39 cellular contexts compared by ENCODE assay signal in the genomic region with DNA sequence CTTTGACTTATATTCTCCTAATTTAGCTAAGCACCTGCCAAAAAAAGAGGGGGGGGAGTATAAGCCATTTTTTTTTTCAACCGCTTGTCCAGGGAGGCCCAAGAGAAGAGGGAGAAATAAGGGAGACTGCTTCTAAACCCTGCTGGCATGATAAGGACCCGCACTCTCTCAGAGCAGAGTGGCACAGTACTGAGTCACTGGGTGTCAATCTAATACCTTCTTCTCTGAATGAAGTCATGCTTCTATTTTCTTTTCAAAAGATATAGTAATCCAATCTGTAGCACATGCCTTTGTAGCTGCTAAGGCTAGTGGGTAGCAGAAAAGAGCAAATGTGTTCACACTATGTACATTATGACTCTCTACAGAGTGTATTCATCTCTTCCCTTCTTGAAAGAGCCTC. TPM values are rescaled to one million over a fixed set of nuclear protein-coding genes. Genes with fewer than 3 reads are reported as not detected.
"Had no signal": no experiment of that assay in that cellular context is flagged by ENCODE, and none has a peak within 500 bp of the region (broad histone marks: within the 10 kb centered on the region; RNA-seq: fewer than 3 reads in every experiment).

No MANE protein-coding gene starts in this region.

- ATAC-seq: activated CD8-positive, alpha-beta T cell treated with anti-CD3 and anti-CD28 coated beads for 36 hours; activated naive CD8-positive, alpha-beta T cell treated with anti-CD3 and anti-CD28 coated beads, Interleukin-2, amount 50 U/mL, for 24 hours; activated T-cell treated with anti-CD3 and anti-CD28 coated beads, Interleukin-2, amount 50 U/mL, for 4 hours; body of pancreas had no signal

- H3K36me3 ChIP-seq: brain microvascular endothelial cell, breast epithelium had no signal

- H3K4me1 ChIP-seq: body of pancreas, breast epithelium had no signal

- H3K4me3 Mint-ChIP-seq: activated B cell treated with CpG ODN at 0.5 μM for 24 hours; activated CD4-positive, alpha-beta memory T cell treated with anti-CD3 and anti-CD28 coated beads for 36 hours; activated CD4-positive, alpha-beta T cell treated with anti-CD3 and anti-CD28 coated beads, Interleukin-2, amount 10 ng/mL, durations not matched to agents 24 days and 14 days; activated CD8-positive, alpha-beta T cell treated with anti-CD3 and anti-CD28 coated beads for 36 hours; activated naive CD4-positive, alpha-beta T cell treated with anti-CD3 and anti-CD28 coated beads, Interleukin-2, amount 10 ng/mL, durations not matched to agents 7 days and 5 days; activated naive CD4-positive, alpha-beta T cell treated with anti-CD3 and anti-CD28 coated beads, Interleukin-2, amount 50 U/mL, for 24 hours; activated naive CD8-positive, alpha-beta T cell; activated naive CD8-positive, alpha-beta T cell treated with anti-CD3 and anti-CD28 coated beads, Interleukin-2, amount 10 ng/mL, durations not matched to agents 7 days and 5 days; activated naive CD8-positive, alpha-beta T cell treated with anti-CD3 and anti-CD28 coated beads, Interleukin-2, amount 50 U/mL, for 24 hours; activated T-cell treated with anti-CD3 and anti-CD28 coated beads, Interleukin-2, amount 50 U/mL, for 4 hours; activated T-cell treated with anti-CD3 and anti-CD28 coated beads, Interleukin-2, amount 50 U/mL, for 72 hours; activated T-helper 1 cell treated with anti-CD3 and anti-CD28 coated beads, Interleukin-12 subunit alpha, Interleukin-12 subunit beta, Interleukin-2, Interleukin-4 antibody, amounts not matched to agents 30 ng/mL and 10 ng/mL and 1 ng/mL, durations not matched to agents 14 hours and 24 hours and 36 hours; central memory CD8-positive, alpha-beta T cell; T-helper 1 cell treated with Interleukin-12 subunit alpha and Interleukin-12 subunit beta and Interleukin-4 antibody, amounts not matched to agents 30 μg/mL and 1 μg/mL, for 36 hours; T-helper 2 cell treated with Interferon-gamma antibody and Interleukin-4, amounts not matched to agents 5 μg/mL and 100 μg/mL, for 36 hours had no signal

- H3K4me3 ChIP-seq: body of pancreas, breast epithelium had no signal

- DNase-seq: activated B cell treated with CpG ODN at 0.5 μM for 24 hours; activated CD4-positive, alpha-beta memory T cell treated with anti-CD3 and anti-CD28 coated beads for 36 hours; activated CD4-positive, alpha-beta T cell treated with anti-CD3 and anti-CD28 coated beads, Interleukin-2, amount 10 ng/mL, durations not matched to agents 24 days and 14 days; activated CD4-positive, alpha-beta T cell treated with anti-CD3 and anti-CD28 coated beads, Interleukin-2, amount 50 U/mL, for 1 hour; activated CD4-positive, alpha-beta T cell treated with anti-CD3 and anti-CD28 coated beads, Interleukin-2, amount 50 U/mL, for 4 hours; activated CD4-positive, CD25-positive, alpha-beta regulatory T cell treated with anti-CD3 and anti-CD28 coated beads, Interleukin-2, amount 50 U/mL, for 72 hours; activated CD8-positive, alpha-beta memory T cell treated with anti-CD3 and anti-CD28 coated beads, Interleukin-2, amount 50 U/mL, for 4 hours; activated CD8-positive, alpha-beta T cell treated with anti-CD3 and anti-CD28 coated beads for 36 hours; activated effector memory CD4-positive, alpha-beta T cell treated with Interleukin-2 at 50 U/mL for 16 hours; activated gamma-delta T cell; activated naive CD4-positive, alpha-beta T cell treated with anti-CD3 and anti-CD28 coated beads, Interleukin-2, amount 10 ng/mL, durations not matched to agents 7 days and 5 days; activated naive CD4-positive, alpha-beta T cell treated with Interleukin-2 at 50 U/mL for 16 hours; activated naive CD8-positive, alpha-beta T cell treated with anti-CD3 and anti-CD28 coated beads, Interleukin-2, amount 10 ng/mL, durations not matched to agents 7 days and 5 days; activated naive CD8-positive, alpha-beta T cell treated with anti-CD3 and anti-CD28 coated beads, Interleukin-2, amount 50 U/mL, for 24 hours; activated T-cell treated with anti-CD3 and anti-CD28 coated beads for 4 hours; activated T-cell treated with anti-CD3 and anti-CD28 coated beads, Interleukin-2, amount 50 U/mL, for 1 hour; activated T-cell treated with anti-CD3 and anti-CD28 coated beads, Interleukin-2, amount 50 U/mL, for 4 hours; activated T-cell treated with anti-CD3 and anti-CD28 coated beads, Interleukin-2, amount 50 U/mL, for 72 hours; aorta; body of pancreas; brain microvascular endothelial cell; caudate nucleus; cerebellar nuclear complex; SW 1271; T-helper 1 cell; T-helper 2 cell; T-helper 9 cell had no signal

- H3K9me3 Mint-ChIP-seq: activated naive CD4-positive, alpha-beta T cell treated with anti-CD3 and anti-CD28 coated beads, Interleukin-2, amount 10 ng/mL, durations not matched to agents 7 days and 5 days; activated naive CD8-positive, alpha-beta T cell treated with anti-CD3 and anti-CD28 coated beads, Interleukin-2, amount 10 ng/mL, durations not matched to agents 7 days and 5 days; activated T-helper 1 cell treated with anti-CD3 and anti-CD28 coated beads, Interleukin-12 subunit alpha, Interleukin-12 subunit beta, Interleukin-2, Interleukin-4 antibody, amounts not matched to agents 30 ng/mL and 10 ng/mL and 1 ng/mL, durations not matched to agents 14 hours and 24 hours and 36 hours; activated T-helper 2 cell treated with anti-CD3 and anti-CD28 coated beads, Interferon-gamma antibody, Interleukin-2, Interleukin-4, amounts not matched to agents 10 μg/mL and 5 μg/mL and 100 μg/mL, durations not matched to agents 14 hours and 24 hours and 36 hours; central memory CD8-positive, alpha-beta T cell; T-helper 2 cell treated with Interferon-gamma antibody and Interleukin-4, amounts not matched to agents 5 μg/mL and 100 μg/mL, for 36 hours had no signal

- H3K27ac ChIP-seq: body of pancreas, brain microvascular endothelial cell, breast epithelium, VCaP had no signal

- H3K4me1 Mint-ChIP-seq: activated B cell treated with CpG ODN at 0.5 μM for 24 hours; activated CD4-positive, alpha-beta T cell treated with anti-CD3 and anti-CD28 coated beads, Interleukin-2, amount 10 ng/mL, durations not matched to agents 24 days and 14 days; activated naive CD4-positive, alpha-beta T cell treated with anti-CD3 and anti-CD28 coated beads, Interleukin-2, amount 10 ng/mL, durations not matched to agents 7 days and 5 days; activated naive CD4-positive, alpha-beta T cell treated with anti-CD3 and anti-CD28 coated beads, Interleukin-2, amount 50 U/mL, for 24 hours; activated naive CD8-positive, alpha-beta T cell treated with anti-CD3 and anti-CD28 coated beads, Interleukin-2, amount 10 ng/mL, durations not matched to agents 7 days and 5 days; activated naive CD8-positive, alpha-beta T cell treated with anti-CD3 and anti-CD28 coated beads, Interleukin-2, amount 50 U/mL, for 24 hours; central memory CD8-positive, alpha-beta T cell had no signal

- H3K27me3 ChIP-seq: body of pancreas, brain microvascular endothelial cell, breast epithelium had no signal

- H3K27ac Mint-ChIP-seq: activated B cell treated with CpG ODN at 0.5 μM for 24 hours; activated CD4-positive, alpha-beta memory T cell treated with anti-CD3 and anti-CD28 coated beads for 36 hours; activated CD4-positive, alpha-beta T cell treated with anti-CD3 and anti-CD28 coated beads, Interleukin-2, amount 10 ng/mL, durations not matched to agents 24 days and 14 days; activated CD8-positive, alpha-beta T cell treated with anti-CD3 and anti-CD28 coated beads for 36 hours; activated naive CD4-positive, alpha-beta T cell treated with anti-CD3 and anti-CD28 coated beads, Interleukin-2, amount 10 ng/mL, durations not matched to agents 7 days and 5 days; activated naive CD4-positive, alpha-beta T cell treated with anti-CD3 and anti-CD28 coated beads, Interleukin-2, amount 50 U/mL, for 24 hours; activated naive CD8-positive, alpha-beta T cell; activated naive CD8-positive, alpha-beta T cell treated with anti-CD3 and anti-CD28 coated beads, Interleukin-2, amount 10 ng/mL, durations not matched to agents 7 days and 5 days; activated naive CD8-positive, alpha-beta T cell treated with anti-CD3 and anti-CD28 coated beads, Interleukin-2, amount 50 U/mL, for 24 hours; activated T-cell treated with anti-CD3 and anti-CD28 coated beads, Interleukin-2, amount 50 U/mL, for 72 hours; activated T-helper 1 cell treated with anti-CD3 and anti-CD28 coated beads, Interleukin-12 subunit alpha, Interleukin-12 subunit beta, Interleukin-2, Interleukin-4 antibody, amounts not matched to agents 30 ng/mL and 10 ng/mL and 1 ng/mL, durations not matched to agents 14 hours and 24 hours and 36 hours; activated T-helper 2 cell treated with anti-CD3 and anti-CD28 coated beads, Interferon-gamma antibody, Interleukin-2, Interleukin-4, amounts not matched to agents 10 μg/mL and 5 μg/mL and 100 μg/mL, durations not matched to agents 14 hours and 24 hours and 36 hours; T-helper 1 cell treated with Interleukin-12 subunit alpha and Interleukin-12 subunit beta and Interleukin-4 antibody, amounts not matched to agents 30 μg/mL and 1 μg/mL, for 36 hours; T-helper 2 cell treated with Interferon-gamma antibody and Interleukin-4, amounts not matched to agents 5 μg/mL and 100 μg/mL, for 36 hours had no signal

- H3K9me3 ChIP-seq: body of pancreas, breast epithelium had no signal

- H3K27me3 Mint-ChIP-seq: activated B cell treated with CpG ODN at 0.5 μM for 24 hours; activated CD4-positive, alpha-beta memory T cell treated with anti-CD3 and anti-CD28 coated beads for 36 hours; activated CD4-positive, alpha-beta T cell treated with anti-CD3 and anti-CD28 coated beads, Interleukin-2, amount 10 ng/mL, durations not matched to agents 24 days and 14 days; activated CD8-positive, alpha-beta T cell treated with anti-CD3 and anti-CD28 coated beads for 36 hours; activated naive CD4-positive, alpha-beta T cell treated with anti-CD3 and anti-CD28 coated beads, Interleukin-2, amount 50 U/mL, for 24 hours; activated naive CD8-positive, alpha-beta T cell; activated naive CD8-positive, alpha-beta T cell treated with anti-CD3 and anti-CD28 coated beads, Interleukin-2, amount 10 ng/mL, durations not matched to agents 7 days and 5 days; activated naive CD8-positive, alpha-beta T cell treated with anti-CD3 and anti-CD28 coated beads, Interleukin-2, amount 50 U/mL, for 24 hours; central memory CD8-positive, alpha-beta T cell had no signal

RNA-seq across cellular contexts. Expression of a gene that starts 34.9 kb away (rescaled TPM):
- total RNA-seq: activated B cell treated with CpG ODN at 0.5 μM for 24 hours; activated CD4-positive, alpha-beta memory T cell treated with anti-CD3 and anti-CD28 coated beads for 36 hours; activated CD4-positive, alpha-beta T cell treated with anti-CD3 and anti-CD28 coated beads, Interleukin-2, amount 10 ng/mL, durations not matched to agents 24 days and 14 days; activated CD8-positive, alpha-beta memory T cell treated with anti-CD3 and anti-CD28 coated beads for 36 hours; activated CD8-positive, alpha-beta T cell treated with anti-CD3 and anti-CD28 coated beads for 36 hours; activated naive CD8-positive, alpha-beta T cell treated with anti-CD3 and anti-CD28 coated beads, Interleukin-2, amount 10 ng/mL, durations not matched to agents 7 days and 5 days; activated T-cell treated with anti-CD3 and anti-CD28 coated beads, Interleukin-2, amount 50 U/mL, for 4 hours; activated T-cell treated with anti-CD3 and anti-CD28 coated beads, Interleukin-2, amount 50 U/mL, for 72 hours; activated T-helper 1 cell treated with anti-CD3 and anti-CD28 coated beads, Interleukin-12 subunit alpha, Interleukin-12 subunit beta, Interleukin-2, Interleukin-4 antibody, amounts not matched to agents 30 ng/mL and 10 ng/mL and 1 ng/mL, durations not matched to agents 14 hours and 24 hours and 36 hours; activated T-helper 2 cell treated with anti-CD3 and anti-CD28 coated beads, Interferon-gamma antibody, Interleukin-2, Interleukin-4, amounts not matched to agents 10 μg/mL and 5 μg/mL and 100 μg/mL, durations not matched to agents 14 hours and 24 hours and 36 hours; aorta; astrocyte; body of pancreas; breast epithelium had no signal
- polyA plus RNA-seq: adipose tissue, aorta had no signal
